ENCODE assay signal across 1 cellular context in the genomic region with DNA sequence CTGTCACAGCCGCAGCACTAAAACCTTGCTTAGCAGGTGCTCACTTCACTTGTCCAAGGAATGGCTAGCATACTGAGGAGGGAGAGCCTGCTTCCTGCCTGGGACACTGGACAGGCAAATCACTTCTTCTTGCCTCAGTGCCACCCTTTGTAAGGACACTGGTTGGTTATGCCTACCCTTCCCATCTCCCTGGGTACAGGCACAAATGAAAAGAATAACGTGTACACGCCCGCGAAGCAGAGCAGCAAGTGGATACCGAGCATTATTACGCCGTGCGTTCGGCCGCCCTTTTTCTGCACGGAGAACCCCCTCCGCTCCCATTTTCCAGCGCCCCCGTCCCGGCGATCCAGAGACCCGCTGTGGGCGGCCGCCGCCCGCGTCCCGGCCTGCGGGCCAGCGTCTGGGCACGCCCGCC.
TF ChIP-seq lines count a peak whose summit lies in the region.

No MANE protein-coding gene starts in this region.

TF ChIP-seq in K562, 482 proteins besides CTCF, POLR2A, EP300 and RAD21 (continued from another document):
- TF ChIP-seq, protein P1, sequence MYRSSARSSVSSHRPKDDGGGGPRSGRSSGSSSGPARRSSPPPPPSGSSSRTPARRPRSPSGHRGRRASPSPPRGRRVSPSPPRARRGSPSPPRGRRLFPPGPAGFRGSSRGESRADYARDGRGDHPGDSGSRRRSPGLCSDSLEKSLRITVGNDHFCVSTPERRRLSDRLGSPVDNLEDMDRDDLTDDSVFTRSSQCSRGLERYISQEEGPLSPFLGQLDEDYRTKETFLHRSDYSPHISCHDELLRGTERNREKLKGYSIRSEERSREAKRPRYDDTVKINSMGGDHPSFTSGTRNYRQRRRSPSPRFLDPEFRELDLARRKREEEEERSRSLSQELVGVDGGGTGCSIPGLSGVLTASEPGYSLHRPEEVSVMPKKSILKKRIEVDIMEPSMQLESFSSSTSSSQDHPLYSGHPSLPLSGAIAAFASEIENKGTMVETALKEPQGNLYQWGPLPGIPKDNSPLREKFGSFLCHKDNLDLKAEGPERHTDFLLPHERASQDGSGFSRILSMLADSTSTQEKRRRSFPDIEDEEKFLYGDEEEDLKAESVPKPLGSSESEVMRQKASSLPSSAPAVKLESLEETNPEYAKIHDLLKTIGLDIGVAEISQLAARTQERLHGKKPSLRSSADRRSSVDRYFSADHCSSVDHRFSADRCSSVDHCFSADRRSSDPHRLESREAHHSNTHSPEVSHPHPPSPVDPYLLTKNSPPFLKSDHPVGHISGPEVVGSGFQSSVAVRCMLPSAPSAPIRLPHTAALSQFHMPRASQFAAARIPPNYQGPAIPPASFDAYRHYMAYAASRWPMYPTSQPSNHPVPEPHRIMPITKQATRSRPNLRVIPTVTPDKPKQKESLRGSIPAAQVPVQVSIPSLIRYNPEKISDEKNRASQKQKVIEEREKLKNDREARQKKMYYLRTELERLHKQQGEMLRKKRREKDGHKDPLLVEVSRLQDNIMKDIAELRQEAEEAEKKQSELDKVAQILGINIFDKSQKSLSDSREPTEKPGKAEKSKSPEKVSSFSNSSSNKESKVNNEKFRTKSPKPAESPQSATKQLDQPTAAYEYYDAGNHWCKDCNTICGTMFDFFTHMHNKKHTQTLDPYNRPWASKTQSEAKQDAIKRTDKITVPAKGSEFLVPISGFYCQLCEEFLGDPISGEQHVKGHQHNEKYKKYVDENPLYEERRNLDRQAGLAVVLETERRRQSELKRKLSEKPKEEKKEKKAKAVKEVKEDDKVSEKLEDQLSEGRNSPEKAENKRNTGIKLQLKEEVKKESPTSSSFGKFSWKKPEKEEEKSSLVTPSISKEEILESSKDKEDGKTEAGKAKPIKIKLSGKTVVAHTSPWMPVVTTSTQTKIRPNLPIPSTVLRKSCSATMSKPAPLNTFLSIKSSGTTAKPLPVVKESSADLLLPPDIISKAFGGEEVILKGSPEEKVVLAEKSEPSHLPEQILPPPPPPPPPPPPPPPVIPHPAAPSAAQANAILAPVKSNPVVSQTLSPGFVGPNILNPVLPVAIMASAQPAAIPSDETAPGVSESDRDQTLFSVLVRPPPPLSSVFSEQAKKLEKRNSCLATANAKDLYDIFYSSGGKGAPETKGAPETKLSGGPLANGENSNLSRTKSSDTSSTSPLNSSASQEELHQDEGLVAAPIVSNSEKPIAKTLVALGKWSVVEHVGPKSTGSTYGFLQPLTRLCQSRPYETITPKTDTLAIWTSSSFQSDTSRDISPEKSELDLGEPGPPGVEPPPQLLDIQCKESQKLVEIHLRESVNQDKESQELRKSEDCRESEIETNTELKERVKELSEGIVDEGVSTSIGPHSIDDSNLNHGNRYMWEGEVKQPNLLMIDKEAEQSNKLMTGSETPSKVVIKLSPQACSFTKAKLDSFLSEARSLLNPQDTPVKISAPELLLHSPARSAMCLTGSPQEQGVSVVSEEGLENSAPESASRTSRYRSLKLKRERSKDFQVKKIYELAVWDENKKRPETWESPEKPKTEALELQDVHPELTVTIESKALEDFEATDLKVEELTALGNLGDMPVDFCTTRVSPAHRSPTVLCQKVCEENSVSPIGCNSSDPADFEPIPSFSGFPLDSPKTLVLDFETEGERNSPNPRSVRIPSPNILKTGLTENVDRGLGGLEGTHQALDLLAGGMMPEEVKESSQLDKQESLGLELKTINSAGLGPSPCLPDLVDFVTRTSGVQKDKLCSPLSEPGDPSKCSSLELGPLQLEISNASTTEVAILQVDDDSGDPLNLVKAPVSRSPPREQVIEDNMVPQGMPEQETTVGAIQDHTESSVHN (IDR thresholded peaks at IDR 0.05; ENCODE audit: borderline replicate concordance in 1 of 2, low read depth in 1 of 2) = no peak
- no peak for TF ChIP-seq ZNF644 (tag; IDR thresholded peaks at IDR 0.05; ENCODE audit: low read depth)
- no peak for TF ChIP-seq ZNF696 (CRISPR knock-in tag; conservative IDR thresholded peaks at IDR 0.05)
- TF ChIP-seq, protein P2, sequence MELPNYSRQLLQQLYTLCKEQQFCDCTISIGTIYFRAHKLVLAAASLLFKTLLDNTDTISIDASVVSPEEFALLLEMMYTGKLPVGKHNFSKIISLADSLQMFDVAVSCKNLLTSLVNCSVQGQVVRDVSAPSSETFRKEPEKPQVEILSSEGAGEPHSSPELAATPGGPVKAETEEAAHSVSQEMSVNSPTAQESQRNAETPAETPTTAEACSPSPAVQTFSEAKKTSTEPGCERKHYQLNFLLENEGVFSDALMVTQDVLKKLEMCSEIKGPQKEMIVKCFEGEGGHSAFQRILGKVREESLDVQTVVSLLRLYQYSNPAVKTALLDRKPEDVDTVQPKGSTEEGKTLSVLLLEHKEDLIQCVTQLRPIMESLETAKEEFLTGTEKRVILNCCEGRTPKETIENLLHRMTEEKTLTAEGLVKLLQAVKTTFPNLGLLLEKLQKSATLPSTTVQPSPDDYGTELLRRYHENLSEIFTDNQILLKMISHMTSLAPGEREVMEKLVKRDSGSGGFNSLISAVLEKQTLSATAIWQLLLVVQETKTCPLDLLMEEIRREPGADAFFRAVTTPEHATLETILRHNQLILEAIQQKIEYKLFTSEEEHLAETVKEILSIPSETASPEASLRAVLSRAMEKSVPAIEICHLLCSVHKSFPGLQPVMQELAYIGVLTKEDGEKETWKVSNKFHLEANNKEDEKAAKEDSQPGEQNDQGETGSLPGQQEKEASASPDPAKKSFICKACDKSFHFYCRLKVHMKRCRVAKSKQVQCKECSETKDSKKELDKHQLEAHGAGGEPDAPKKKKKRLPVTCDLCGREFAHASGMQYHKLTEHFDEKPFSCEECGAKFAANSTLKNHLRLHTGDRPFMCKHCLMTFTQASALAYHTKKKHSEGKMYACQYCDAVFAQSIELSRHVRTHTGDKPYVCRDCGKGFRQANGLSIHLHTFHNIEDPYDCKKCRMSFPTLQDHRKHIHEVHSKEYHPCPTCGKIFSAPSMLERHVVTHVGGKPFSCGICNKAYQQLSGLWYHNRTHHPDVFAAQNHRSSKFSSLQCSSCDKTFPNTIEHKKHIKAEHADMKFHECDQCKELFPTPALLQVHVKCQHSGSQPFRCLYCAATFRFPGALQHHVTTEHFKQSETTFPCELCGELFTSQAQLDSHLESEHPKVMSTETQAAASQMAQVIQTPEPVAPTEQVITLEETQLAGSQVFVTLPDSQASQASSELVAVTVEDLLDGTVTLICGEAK (IDR thresholded peaks at IDR 0.05) = 0 out of 2 replicates have a peak, but pooled peaks have one; percentile 36
- TF ChIP-seq, protein P2 (CRISPR knock-in tag; IDR thresholded peaks at IDR 0.05) = no peak
- no peak for TF ChIP-seq ZNF778 (CRISPR knock-in tag; IDR thresholded peaks at IDR 0.05)
- no peak for TF ChIP-seq ZFP1 (CRISPR knock-in tag; IDR thresholded peaks at IDR 0.05)
- TF ChIP-seq GTF2F1 (IDR thresholded peaks at IDR 0.05; ENCODE audit: low read depth, low read length) = no peak
- peak; percentile 94 for TF ChIP-seq ZNF12 (CRISPR knock-in tag; IDR thresholded peaks at IDR 0.05)
- TF ChIP-seq MEF2A (IDR thresholded peaks at IDR 0.05; ENCODE audit: control insufficient read depth, low read depth, low read length) = no peak
- TF ChIP-seq FOSL1 (tag; conservative IDR thresholded peaks at IDR 0.05) = no peak
